ENCODE assay signal across 1 cellular context in the genomic region with DNA sequence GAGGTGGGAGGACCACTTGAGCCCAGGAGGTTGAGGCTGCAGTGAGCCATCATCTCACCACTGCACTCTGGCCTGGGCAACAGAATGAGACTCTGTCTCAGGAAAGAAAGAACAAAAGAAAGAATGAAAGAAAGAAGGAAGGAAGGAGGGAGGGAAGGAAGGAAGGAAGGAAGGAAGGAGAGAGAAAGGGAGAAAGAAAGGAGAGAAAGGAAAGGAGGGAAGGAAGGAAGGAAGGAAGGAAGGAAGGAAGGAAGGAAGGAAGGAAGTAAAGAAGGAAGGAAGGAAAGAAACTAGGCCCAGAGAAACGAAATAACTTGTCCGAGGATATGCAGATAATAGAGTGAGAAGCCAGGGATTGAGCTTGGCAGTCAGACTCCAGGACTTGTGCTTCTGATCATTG.
TF ChIP-seq lines count a peak whose summit lies in the region.

No MANE protein-coding gene starts in this region.

TF ChIP-seq in H1, 55 proteins besides CTCF, POLR2A, EP300 and RAD21:
- no peak for TF ChIP-seq ATF2 (IDR thresholded peaks at IDR 0.05; ENCODE audit: low read length)
- TF ChIP-seq EZH2 (IDR thresholded peaks at IDR 0.05; ENCODE audit: low read depth, low read length, severe bottlenecking), result no peak
- TF ChIP-seq SP4 (IDR thresholded peaks at IDR 0.05; ENCODE audit: low read length), result no peak
- no peak for TF ChIP-seq CBX5 (IDR thresholded peaks at IDR 0.05; ENCODE audit: low read depth, low read length)
- TF ChIP-seq MAX (IDR thresholded peaks at IDR 0.05), result no peak
- TF ChIP-seq RFX5 (IDR thresholded peaks at IDR 0.05; ENCODE audit: borderline replicate concordance, low read depth, low read length), result no peak
- no peak for TF ChIP-seq CBX8 (IDR thresholded peaks at IDR 0.05; ENCODE audit: borderline replicate concordance, low read depth, low read length)
- TF ChIP-seq SIX5 (IDR thresholded peaks at IDR 0.05; ENCODE audit: low read depth, low read length), result no peak
- TF ChIP-seq CHD1 (IDR thresholded peaks at IDR 0.05; ENCODE audit: low read depth, low read length), result no peak
- TF ChIP-seq HDAC2 (IDR thresholded peaks at IDR 0.05; ENCODE audit: borderline replicate concordance in 1 of 2, low read depth in 2 of 2, low read length in 2 of 2), result no peak
- TF ChIP-seq BACH1 (IDR thresholded peaks at IDR 0.05; ENCODE audit: low read length), result no peak
- TF ChIP-seq HDAC6 (IDR thresholded peaks at IDR 0.05; ENCODE audit: low read depth, low read length), result no peak
- TF ChIP-seq TAF1 (IDR thresholded peaks at IDR 0.05; ENCODE audit: low read depth, low read length), result no peak
TF ChIP-seq in H1: peak in this region for 0.
